ENCODE assay signal across 11 cellular contexts in genomic region chr3:62529230-62529629, GRCh38.
DNase-seq lines count a peak whose midpoint lies in the region; FAIRE-seq and TF ChIP-seq lines count a peak whose summit lies in the region.
"Had no signal": no experiment of that assay in that cellular context is flagged by ENCODE, and none has a peak within 500 bp of the region (broad histone marks: within the 10 kb centered on the region; RNA-seq: fewer than 3 reads in every experiment).

No MANE protein-coding gene starts in this region.

- TF ChIP-seq CTCF in fibroblast of the aortic adventitia (IDR thresholded peaks at IDR 0.05; ENCODE audit: insufficient read depth, low read length) (no peak), sigmoid colon (IDR thresholded peaks at IDR 0.05) (no peak)

- no peak for TF ChIP-seq EP300 in sigmoid colon (IDR thresholded peaks at IDR 0.05)

- H3K4me1 ChIP-seq in small intestine (ENCODE audit: control insufficient read depth in 2 of 2, insufficient read depth in 1 of 2, low read depth in 1 of 2, low read length in 1 of 2) (no peaks in the 10 kb centered on the region), sigmoid colon (no peaks in the 10 kb centered on the region)
- H3K4me1 ChIP-seq: BLaER1 had no signal

- 42 to 50% (median 46%) methylated on average over 4 of the region's 4 CpGs for whole genome bisulfite sequencing in small intestine, 3 donors
- 30 to 34% methylated on average over 4 of the region's 4 CpGs for WGBS in sigmoid colon, 2 donors

- H3K27ac ChIP-seq in small intestine (ENCODE audit: low read depth in 1 of 2, low read length in 1 of 2) (no peak overlapping the region), sigmoid colon (no peak overlapping the region)
- H3K27ac ChIP-seq: BLaER1, SK-N-MC had no signal

- no peaks in the 10 kb centered on the region for H3K9me3 Mint-ChIP-seq in activated CD4-positive, alpha-beta T cell treated with anti-CD3 and anti-CD28 coated beads, Interleukin-2, amount 10 ng/mL, durations not matched to agents 24 days and 14 days

- H3K36me3 Mint-ChIP-seq in activated CD4-positive, alpha-beta T cell treated with anti-CD3 and anti-CD28 coated beads, Interleukin-2, amount 10 ng/mL, durations not matched to agents 24 days and 14 days (ENCODE audit: low read depth) = no peaks in the 10 kb centered on the region

- intact Hi-C loops in activated CD4-positive, alpha-beta T cell treated with anti-CD3 and anti-CD28 coated beads, Interleukin-2, amount 10 ng/mL, durations not matched to agents 24 days and 14 days (cut with micrococcal nuclease) = no loop called here
- intact Hi-C loops in sigmoid colon (cut with DNase I) = no loop called here

- H3K4me1 Mint-ChIP-seq in activated CD4-positive, alpha-beta T cell treated with anti-CD3 and anti-CD28 coated beads, Interleukin-2, amount 10 ng/mL, durations not matched to agents 24 days and 14 days = no peaks in the 10 kb centered on the region

- H3K36me3 ChIP-seq in small intestine (ENCODE audit: control insufficient read depth in 2 of 2, insufficient read depth in 2 of 2, low read length in 2 of 2) = no peaks in the 10 kb centered on the region
- H3K36me3 ChIP-seq in sigmoid colon = no peaks in the 10 kb centered on the region
- H3K36me3 ChIP-seq: BLaER1 had no signal

- no peak for FAIRE-seq in small intestine (lab: Jason Lieb, UNC)

- DNase-seq in activated CD4-positive, alpha-beta T cell treated with anti-CD3 and anti-CD28 coated beads, Interleukin-2, amount 10 ng/mL, durations not matched to agents 24 days and 14 days = peak; percentile 63
- no peak for DNase-seq in activated CD4-positive, alpha-beta T cell treated with anti-CD3 and anti-CD28 coated beads, Interleukin-2, amount 50 U/mL, for 1 hour
- peak; percentile 17 for DNase-seq in SW480 (ENCODE audit: low spot score)
- peak; percentile 15 for DNase-seq in fibroblast of the aortic adventitia (ENCODE audit: low read depth)
- DNase-seq in small intestine = peak; percentile 23
- no peak for DNase-seq in cortex of kidney (lab: John Stamatoyannopoulos, UW)
- DNase-seq in NCI-H1417 treated with DMSO at 0.1 percent for 48 hours (lab: John Stamatoyannopoulos, UW) = no peak
- no peak for DNase-seq in sigmoid colon
- DNase-seq: kidney glomerular epithelial cell had no signal

- H3K9me3 ChIP-seq in small intestine (ENCODE audit: control insufficient read depth, low read depth) = no peaks in the 10 kb centered on the region
- H3K9me3 ChIP-seq in sigmoid colon = no peaks in the 10 kb centered on the region
- H3K9me3 ChIP-seq: BLaER1 had no signal

- H3K27me3 ChIP-seq in small intestine (ENCODE audit: control insufficient read depth in 2 of 2, insufficient read depth in 2 of 2, low read length in 2 of 2) (no peaks in the 10 kb centered on the region), sigmoid colon (no peaks in the 10 kb centered on the region)
- H3K27me3 ChIP-seq: BLaER1 had no signal

- H3K4me3 ChIP-seq in fibroblast of the aortic adventitia (ENCODE audit: low read depth, low read length) (no peak overlapping the region), small intestine (ENCODE audit: low read depth in 1 of 2, low read length in 2 of 2) (no peak overlapping the region), sigmoid colon (no peak overlapping the region)
- H3K4me3 ChIP-seq: BLaER1, SK-N-MC had no signal

- no peak overlapping the region for H3K27ac Mint-ChIP-seq in activated CD4-positive, alpha-beta T cell treated with anti-CD3 and anti-CD28 coated beads, Interleukin-2, amount 10 ng/mL, durations not matched to agents 24 days and 14 days

- no peak overlapping the region for H3K4me3 Mint-ChIP-seq in activated CD4-positive, alpha-beta T cell treated with anti-CD3 and anti-CD28 coated beads, Interleukin-2, amount 10 ng/mL, durations not matched to agents 24 days and 14 days

- no peak for TF ChIP-seq POLR2A in sigmoid colon (IDR thresholded peaks at IDR 0.05)

- no peaks in the 10 kb centered on the region for H3K27me3 Mint-ChIP-seq in activated CD4-positive, alpha-beta T cell treated with anti-CD3 and anti-CD28 coated beads, Interleukin-2, amount 10 ng/mL, durations not matched to agents 24 days and 14 days

Comparison
In these comparisons a context has a peak if more than half of its experiments do, and no peak if none do; other contexts are left out.
1. DNase-seq: peak in activated CD4-positive, alpha-beta T cell treated with anti-CD3 and anti-CD28 coated beads, Interleukin-2, amount 10 ng/mL, durations not matched to agents 24 days and 14 days (single experiment), SW480 (single experiment), fibroblast of the aortic adventitia (single experiment) and small intestine (single experiment); none in activated CD4-positive, alpha-beta T cell treated with anti-CD3 and anti-CD28 coated beads, Interleukin-2, amount 50 U/mL, for 1 hour (single experiment), cortex of kidney (single experiment), NCI-H1417 treated with DMSO at 0.1 percent for 48 hours (single experiment) and sigmoid colon (single experiment).